ENCODE assay signal across 1 cellular context in genomic region chr18:3297025-3297984, GRCh38.
A peak's percentile ranks its signal among the peaks of the same experiment; 100 is the strongest.
TF ChIP-seq lines count a peak whose summit lies in the region.

No MANE protein-coding gene starts in this region.

TF ChIP-seq in HepG2, 621 proteins besides CTCF, POLR2A, EP300 and RAD21 (continued from another document and continues in another):
- TF ChIP-seq, protein P1, sequence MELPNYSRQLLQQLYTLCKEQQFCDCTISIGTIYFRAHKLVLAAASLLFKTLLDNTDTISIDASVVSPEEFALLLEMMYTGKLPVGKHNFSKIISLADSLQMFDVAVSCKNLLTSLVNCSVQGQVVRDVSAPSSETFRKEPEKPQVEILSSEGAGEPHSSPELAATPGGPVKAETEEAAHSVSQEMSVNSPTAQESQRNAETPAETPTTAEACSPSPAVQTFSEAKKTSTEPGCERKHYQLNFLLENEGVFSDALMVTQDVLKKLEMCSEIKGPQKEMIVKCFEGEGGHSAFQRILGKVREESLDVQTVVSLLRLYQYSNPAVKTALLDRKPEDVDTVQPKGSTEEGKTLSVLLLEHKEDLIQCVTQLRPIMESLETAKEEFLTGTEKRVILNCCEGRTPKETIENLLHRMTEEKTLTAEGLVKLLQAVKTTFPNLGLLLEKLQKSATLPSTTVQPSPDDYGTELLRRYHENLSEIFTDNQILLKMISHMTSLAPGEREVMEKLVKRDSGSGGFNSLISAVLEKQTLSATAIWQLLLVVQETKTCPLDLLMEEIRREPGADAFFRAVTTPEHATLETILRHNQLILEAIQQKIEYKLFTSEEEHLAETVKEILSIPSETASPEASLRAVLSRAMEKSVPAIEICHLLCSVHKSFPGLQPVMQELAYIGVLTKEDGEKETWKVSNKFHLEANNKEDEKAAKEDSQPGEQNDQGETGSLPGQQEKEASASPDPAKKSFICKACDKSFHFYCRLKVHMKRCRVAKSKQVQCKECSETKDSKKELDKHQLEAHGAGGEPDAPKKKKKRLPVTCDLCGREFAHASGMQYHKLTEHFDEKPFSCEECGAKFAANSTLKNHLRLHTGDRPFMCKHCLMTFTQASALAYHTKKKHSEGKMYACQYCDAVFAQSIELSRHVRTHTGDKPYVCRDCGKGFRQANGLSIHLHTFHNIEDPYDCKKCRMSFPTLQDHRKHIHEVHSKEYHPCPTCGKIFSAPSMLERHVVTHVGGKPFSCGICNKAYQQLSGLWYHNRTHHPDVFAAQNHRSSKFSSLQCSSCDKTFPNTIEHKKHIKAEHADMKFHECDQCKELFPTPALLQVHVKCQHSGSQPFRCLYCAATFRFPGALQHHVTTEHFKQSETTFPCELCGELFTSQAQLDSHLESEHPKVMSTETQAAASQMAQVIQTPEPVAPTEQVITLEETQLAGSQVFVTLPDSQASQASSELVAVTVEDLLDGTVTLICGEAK (IDR thresholded peaks at IDR 0.05) = no peak
- TF ChIP-seq, protein P1 (CRISPR knock-in tag; IDR thresholded peaks at IDR 0.05) = no peak; the same call in 1 of the 2 replicates
- peak; percentile 82 for TF ChIP-seq FOXC1 (CRISPR knock-in tag; IDR thresholded peaks at IDR 0.05; ENCODE audit: borderline replicate concordance)
- TF ChIP-seq ARNT2 (CRISPR knock-in tag; IDR thresholded peaks at IDR 0.05; ENCODE audit: low read depth) = peak; percentile 6; the same call in 1 of the 2 replicates
- no peak for TF ChIP-seq IRX3 (CRISPR knock-in tag; IDR thresholded peaks at IDR 0.05; ENCODE audit: borderline replicate concordance, low read depth)
- TF ChIP-seq, protein P2, sequence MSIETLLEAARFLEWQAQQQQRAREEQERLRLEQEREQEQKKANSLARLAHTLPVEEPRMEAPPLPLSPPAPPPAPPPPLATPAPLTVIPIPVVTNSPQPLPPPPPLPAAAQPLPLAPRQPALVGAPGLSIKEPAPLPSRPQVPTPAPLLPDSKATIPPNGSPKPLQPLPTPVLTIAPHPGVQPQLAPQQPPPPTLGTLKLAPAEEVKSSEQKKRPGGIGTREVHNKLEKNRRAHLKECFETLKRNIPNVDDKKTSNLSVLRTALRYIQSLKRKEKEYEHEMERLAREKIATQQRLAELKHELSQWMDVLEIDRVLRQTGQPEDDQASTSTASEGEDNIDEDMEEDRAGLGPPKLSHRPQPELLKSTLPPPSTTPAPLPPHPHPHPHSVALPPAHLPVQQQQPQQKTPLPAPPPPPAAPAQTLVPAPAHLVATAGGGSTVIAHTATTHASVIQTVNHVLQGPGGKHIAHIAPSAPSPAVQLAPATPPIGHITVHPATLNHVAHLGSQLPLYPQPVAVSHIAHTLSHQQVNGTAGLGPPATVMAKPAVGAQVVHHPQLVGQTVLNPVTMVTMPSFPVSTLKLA (IDR thresholded peaks at IDR 0.05) = no peak
- no peak for TF ChIP-seq PRMT3 (CRISPR knock-in tag; IDR thresholded peaks at IDR 0.05; ENCODE audit: borderline replicate concordance, low read depth)
- no peak for TF ChIP-seq ZNF20 (CRISPR knock-in tag; IDR thresholded peaks at IDR 0.05)
- TF ChIP-seq ZNF619 (CRISPR knock-in tag; IDR thresholded peaks at IDR 0.05) = no peak
- TF ChIP-seq ZNF280B (CRISPR knock-in tag; IDR thresholded peaks at IDR 0.05; ENCODE audit: borderline replicate concordance) = peak; percentile 79
- no peak for TF ChIP-seq DPF2 (CRISPR knock-in tag; IDR thresholded peaks at IDR 0.05; ENCODE audit: borderline replicate concordance, low read depth)
- TF ChIP-seq YEATS2 (CRISPR knock-in tag; IDR thresholded peaks at IDR 0.05; ENCODE audit: borderline replicate concordance) = peak; percentile 90
- TF ChIP-seq ZFP41 (CRISPR knock-in tag; IDR thresholded peaks at IDR 0.05; ENCODE audit: borderline replicate concordance) = no peak
- TF ChIP-seq MAFF (IDR thresholded peaks at IDR 0.05; ENCODE audit: low read depth, low read length) = 0 out of 2 replicates have a peak, but pooled peaks have one; percentile 22
- no peak for TF ChIP-seq CENPT (CRISPR knock-in tag; IDR thresholded peaks at IDR 0.05; ENCODE audit: low read depth)
- TF ChIP-seq TFDP2 (CRISPR knock-in tag; IDR thresholded peaks at IDR 0.05) = peak; percentile 71
- 0 out of 2 replicates have a peak, but pooled peaks have one; percentile 56 for TF ChIP-seq ZNF34 (CRISPR knock-in tag; IDR thresholded peaks at IDR 0.05; ENCODE audit: borderline replicate concordance)
- TF ChIP-seq ZNF430 (CRISPR knock-in tag; IDR thresholded peaks at IDR 0.05) = 0 out of 2 replicates have a peak, but pooled peaks have one; percentile 10
- peak; percentile 68 for TF ChIP-seq HNF1B (CRISPR knock-in tag; IDR thresholded peaks at IDR 0.05)
- TF ChIP-seq POLR2AphosphoS5 (IDR thresholded peaks at IDR 0.05; ENCODE audit: low read depth, low read length) = peak; percentile 91
- TF ChIP-seq ATF7 (IDR thresholded peaks at IDR 0.05) = no peak
- TF ChIP-seq ATF7 (CRISPR knock-in tag; IDR thresholded peaks at IDR 0.05) = no peak
- TF ChIP-seq ZFP36L2 (CRISPR knock-in tag; IDR thresholded peaks at IDR 0.05) = no peak
- TF ChIP-seq, protein P3, sequence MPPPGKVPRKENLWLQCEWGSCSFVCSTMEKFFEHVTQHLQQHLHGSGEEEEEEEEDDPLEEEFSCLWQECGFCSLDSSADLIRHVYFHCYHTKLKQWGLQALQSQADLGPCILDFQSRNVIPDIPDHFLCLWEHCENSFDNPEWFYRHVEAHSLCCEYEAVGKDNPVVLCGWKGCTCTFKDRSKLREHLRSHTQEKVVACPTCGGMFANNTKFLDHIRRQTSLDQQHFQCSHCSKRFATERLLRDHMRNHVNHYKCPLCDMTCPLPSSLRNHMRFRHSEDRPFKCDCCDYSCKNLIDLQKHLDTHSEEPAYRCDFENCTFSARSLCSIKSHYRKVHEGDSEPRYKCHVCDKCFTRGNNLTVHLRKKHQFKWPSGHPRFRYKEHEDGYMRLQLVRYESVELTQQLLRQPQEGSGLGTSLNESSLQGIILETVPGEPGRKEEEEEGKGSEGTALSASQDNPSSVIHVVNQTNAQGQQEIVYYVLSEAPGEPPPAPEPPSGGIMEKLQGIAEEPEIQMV (CRISPR knock-in tag; IDR thresholded peaks at IDR 0.05; ENCODE audit: low read depth) = peak; percentile 34; the same call in 1 of the 2 replicates
- peak; percentile 57 for TF ChIP-seq MED1 (CRISPR knock-in tag; IDR thresholded peaks at IDR 0.05)
- peak; percentile 62; the same call in 1 of the 2 replicates for TF ChIP-seq ZFY (CRISPR knock-in tag; IDR thresholded peaks at IDR 0.05)
- no peak for TF ChIP-seq ZBTB1 (CRISPR knock-in tag; IDR thresholded peaks at IDR 0.05; ENCODE audit: borderline replicate concordance)
- TF ChIP-seq CC2D1A (CRISPR knock-in tag; IDR thresholded peaks at IDR 0.05) = no peak
- no peak for TF ChIP-seq KDM6A (CRISPR knock-in tag; IDR thresholded peaks at IDR 0.05; ENCODE audit: low read depth)
- TF ChIP-seq RBAK (CRISPR knock-in tag; IDR thresholded peaks at IDR 0.05) = no peak
- TF ChIP-seq RBM22 (optimal IDR thresholded peaks at IDR 0.05; ENCODE audit: low read length) = no peak
- no peak for TF ChIP-seq PBX3 (CRISPR knock-in tag; IDR thresholded peaks at IDR 0.05; ENCODE audit: borderline replicate concordance)
- peak; percentile 93 for TF ChIP-seq TARDBP (CRISPR knock-in tag; IDR thresholded peaks at IDR 0.05)
- peak; percentile 59; the same call in 1 of the 2 replicates for TF ChIP-seq GFI1 (CRISPR knock-in tag; IDR thresholded peaks at IDR 0.05; ENCODE audit: borderline replicate concordance)
- TF ChIP-seq, protein P4, sequence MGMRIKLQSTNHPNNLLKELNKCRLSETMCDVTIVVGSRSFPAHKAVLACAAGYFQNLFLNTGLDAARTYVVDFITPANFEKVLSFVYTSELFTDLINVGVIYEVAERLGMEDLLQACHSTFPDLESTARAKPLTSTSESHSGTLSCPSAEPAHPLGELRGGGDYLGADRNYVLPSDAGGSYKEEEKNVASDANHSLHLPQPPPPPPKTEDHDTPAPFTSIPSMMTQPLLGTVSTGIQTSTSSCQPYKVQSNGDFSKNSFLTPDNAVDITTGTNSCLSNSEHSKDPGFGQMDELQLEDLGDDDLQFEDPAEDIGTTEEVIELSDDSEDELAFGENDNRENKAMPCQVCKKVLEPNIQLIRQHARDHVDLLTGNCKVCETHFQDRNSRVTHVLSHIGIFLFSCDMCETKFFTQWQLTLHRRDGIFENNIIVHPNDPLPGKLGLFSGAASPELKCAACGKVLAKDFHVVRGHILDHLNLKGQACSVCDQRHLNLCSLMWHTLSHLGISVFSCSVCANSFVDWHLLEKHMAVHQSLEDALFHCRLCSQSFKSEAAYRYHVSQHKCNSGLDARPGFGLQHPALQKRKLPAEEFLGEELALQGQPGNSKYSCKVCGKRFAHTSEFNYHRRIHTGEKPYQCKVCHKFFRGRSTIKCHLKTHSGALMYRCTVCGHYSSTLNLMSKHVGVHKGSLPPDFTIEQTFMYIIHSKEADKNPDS (CRISPR knock-in tag; IDR thresholded peaks at IDR 0.05) = peak; percentile 94
- TF ChIP-seq, protein P5, sequence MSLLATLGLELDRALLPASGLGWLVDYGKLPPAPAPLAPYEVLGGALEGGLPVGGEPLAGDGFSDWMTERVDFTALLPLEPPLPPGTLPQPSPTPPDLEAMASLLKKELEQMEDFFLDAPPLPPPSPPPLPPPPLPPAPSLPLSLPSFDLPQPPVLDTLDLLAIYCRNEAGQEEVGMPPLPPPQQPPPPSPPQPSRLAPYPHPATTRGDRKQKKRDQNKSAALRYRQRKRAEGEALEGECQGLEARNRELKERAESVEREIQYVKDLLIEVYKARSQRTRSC (CRISPR knock-in tag; IDR thresholded peaks at IDR 0.05; ENCODE audit: low read depth) = no peak
- TF ChIP-seq ZSCAN12 (CRISPR knock-in tag; IDR thresholded peaks at IDR 0.05) = no peak
- TF ChIP-seq NR2F1 (CRISPR knock-in tag; IDR thresholded peaks at IDR 0.05) = no peak
- no peak for TF ChIP-seq BRCA1 (CRISPR knock-in tag; IDR thresholded peaks at IDR 0.05)
- TF ChIP-seq TCF7L2 (IDR thresholded peaks at IDR 0.05; ENCODE audit: low read depth, low read length) = no peak
- TF ChIP-seq ZNF484 (CRISPR knock-in tag; IDR thresholded peaks at IDR 0.05; ENCODE audit: borderline replicate concordance, low read depth) = no peak
- TF ChIP-seq SNAPC2 (CRISPR knock-in tag; IDR thresholded peaks at IDR 0.05) = peak; percentile 62; the same call in 1 of the 2 replicates
- TF ChIP-seq ZSCAN31 (CRISPR knock-in tag; IDR thresholded peaks at IDR 0.05; ENCODE audit: low read depth) = no peak
- no peak for TF ChIP-seq FIP1L1 (IDR thresholded peaks at IDR 0.05; ENCODE audit: borderline replicate concordance, insufficient read depth, low read depth, low read length)
